ENCODE assay signal across 31 cellular contexts in the genomic region with DNA sequence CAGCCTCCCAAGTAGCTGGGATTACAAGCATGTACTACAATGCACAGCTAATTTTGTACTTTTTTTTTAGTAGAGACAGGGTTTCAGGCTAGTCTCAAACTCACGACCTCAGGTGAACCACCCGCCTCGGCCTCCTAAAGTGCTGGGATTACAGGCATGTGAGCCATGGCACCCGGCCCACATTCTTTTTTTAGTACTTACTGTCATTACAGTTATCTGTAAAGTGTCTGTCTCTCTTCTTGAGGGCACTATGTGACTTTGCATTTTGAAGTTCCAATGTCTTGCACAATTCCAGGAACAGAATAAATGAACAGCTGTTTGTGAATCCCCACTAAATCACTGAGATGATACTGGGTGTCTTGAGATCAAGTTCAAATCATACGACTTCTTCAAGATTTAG.
"Had no signal": no experiment of that assay in that cellular context is flagged by ENCODE, and none has a peak within 500 bp of the region (broad histone marks: within the 10 kb centered on the region; RNA-seq: fewer than 3 reads in every experiment).

No MANE protein-coding gene starts in this region.

- DNase-seq: activated CD4-positive, alpha-beta memory T cell treated with anti-CD3 and anti-CD28 coated beads, Interleukin-2, amount 10 ng/mL, durations not matched to agents 7 days and 5 days; activated CD4-positive, alpha-beta T cell treated with anti-CD3 and anti-CD28 coated beads for 1 hour; activated CD4-positive, alpha-beta T cell treated with anti-CD3 and anti-CD28 coated beads, Interleukin-2, amount 10 ng/mL, durations not matched to agents 7 days and 5 days; activated gamma-delta T cell treated with Interleukin-2 at 50 U/mL for 16 hours; activated naive CD4-positive, alpha-beta T cell treated with anti-CD3 and anti-CD28 coated beads, Interleukin-2, amount 50 U/mL, for 16 hours; activated T-cell treated with anti-CD3 and anti-CD28 coated beads, Interleukin-2, amount 50 U/mL, for 4 hours; amygdala; cerebellar nuclear complex; colonic mucosa; effector CD8-positive, alpha-beta T cell; hypothalamus; immature natural killer cell; kidney; lower lobe of right lung; mucosa of descending colon; posterior cingulate gyrus; sigmoid colon; stimulated activated CD4-positive, alpha-beta T cell treated with anti-CD3 and anti-CD28 coated beads, Interleukin-1b, Interleukin-23, amount 100 ng/mL, for 48 hours; stimulated activated CD4-positive, alpha-beta T cell treated with anti-CD3 and anti-CD28 coated beads, Interleukin-4, amount 100 ng/mL, for 4 hours; stimulated activated CD8-positive, alpha-beta memory T cell treated with anti-CD3 and anti-CD28 coated beads, Interleukin-4, amount 100 ng/mL, for 48 hours; stimulated activated naive CD8-positive, alpha-beta T cell treated with anti-CD3 and anti-CD28 coated beads, Interleukin-15, amount 100 ng/mL, for 72 hours; substantia nigra; T-helper 2 cell; thyroid gland had no signal

- H3K4me1 Mint-ChIP-seq: activated CD4-positive, alpha-beta memory T cell treated with anti-CD3 and anti-CD28 coated beads, Interleukin-2, amount 10 ng/mL, durations not matched to agents 7 days and 5 days; activated CD4-positive, alpha-beta T cell treated with anti-CD3 and anti-CD28 coated beads, Interleukin-2, amount 10 ng/mL, durations not matched to agents 7 days and 5 days; activated T-helper 17 cell treated with anti-CD3 and anti-CD28 coated beads, Interleukin-2, amount 50 U/mL, for 72 hours; immature natural killer cell; stimulated activated memory B cell treated with anti-CD40 and anti-IgM and Interleukin-4, amounts not matched to agents 10 μg/mL and 1 μg/mL and 100 μg/mL, for 72 hours; stimulated activated naive CD8-positive, alpha-beta T cell treated with anti-CD3 and anti-CD28 coated beads, Interleukin-15, amount 100 ng/mL, for 72 hours had no signal

- H3K4me3 ChIP-seq: breast epithelium, colonic mucosa, gastroesophageal sphincter, lower lobe of right lung, mucosa of descending colon, sigmoid colon, smooth muscle cell, thyroid gland had no signal

- H3K36me3 Mint-ChIP-seq: immature natural killer cell; natural killer cell treated with Interleukin-12 subunit alpha and Interleukin-12 subunit beta and Interleukin-15 and Interleukin-18, amount 100 ng/mL, for 72 hours; stimulated activated memory B cell treated with anti-CD40 and anti-IgM and Interleukin-4, amounts not matched to agents 10 μg/mL and 1 μg/mL and 100 μg/mL, for 72 hours; WTC11 had no signal

- H3K27me3 Mint-ChIP-seq: activated CD4-positive, alpha-beta memory T cell treated with anti-CD3 and anti-CD28 coated beads, Interleukin-2, amount 10 ng/mL, durations not matched to agents 7 days and 5 days; activated CD4-positive, alpha-beta T cell treated with anti-CD3 and anti-CD28 coated beads, Interleukin-2, amount 10 ng/mL, durations not matched to agents 7 days and 5 days; activated T-helper 17 cell treated with anti-CD3 and anti-CD28 coated beads, Interleukin-2, amount 50 U/mL, for 72 hours; natural killer cell treated with Interleukin-12 subunit alpha and Interleukin-12 subunit beta and Interleukin-15 and Interleukin-18, amount 100 ng/mL, for 72 hours; stimulated activated memory B cell treated with anti-CD40 and anti-IgM and Interleukin-4, amounts not matched to agents 10 μg/mL and 1 μg/mL and 100 μg/mL, for 72 hours; stimulated activated naive CD8-positive, alpha-beta T cell treated with anti-CD3 and anti-CD28 coated beads, Interleukin-15, amount 100 ng/mL, for 72 hours had no signal

- H3K27ac Mint-ChIP-seq: activated CD4-positive, alpha-beta memory T cell treated with anti-CD3 and anti-CD28 coated beads, Interleukin-2, amount 10 ng/mL, durations not matched to agents 7 days and 5 days; activated CD4-positive, alpha-beta T cell treated with anti-CD3 and anti-CD28 coated beads, Interleukin-2, amount 10 ng/mL, durations not matched to agents 7 days and 5 days; activated T-helper 17 cell treated with anti-CD3 and anti-CD28 coated beads, Interleukin-2, amount 50 U/mL, for 72 hours; immature natural killer cell; natural killer cell treated with Interleukin-12 subunit alpha and Interleukin-12 subunit beta and Interleukin-15 and Interleukin-18, amount 100 ng/mL, for 72 hours; stimulated activated memory B cell treated with anti-CD40 and anti-IgM and Interleukin-4, amounts not matched to agents 10 μg/mL and 1 μg/mL and 100 μg/mL, for 72 hours; stimulated activated naive CD8-positive, alpha-beta T cell treated with anti-CD3 and anti-CD28 coated beads, Interleukin-15, amount 100 ng/mL, for 72 hours; WTC11 had no signal

- H3K4me3 Mint-ChIP-seq: activated CD4-positive, alpha-beta memory T cell treated with anti-CD3 and anti-CD28 coated beads, Interleukin-2, amount 10 ng/mL, durations not matched to agents 7 days and 5 days; activated CD4-positive, alpha-beta T cell treated with anti-CD3 and anti-CD28 coated beads, Interleukin-2, amount 10 ng/mL, durations not matched to agents 7 days and 5 days; activated T-cell treated with anti-CD3 and anti-CD28 coated beads, Interleukin-2, amount 50 U/mL, for 4 hours; activated T-helper 17 cell treated with anti-CD3 and anti-CD28 coated beads, Interleukin-2, amount 50 U/mL, for 72 hours; immature natural killer cell; natural killer cell treated with Interleukin-12 subunit alpha and Interleukin-12 subunit beta and Interleukin-15 and Interleukin-18, amount 100 ng/mL, for 72 hours; stimulated activated memory B cell treated with anti-CD40 and anti-IgM and Interleukin-4, amounts not matched to agents 10 μg/mL and 1 μg/mL and 100 μg/mL, for 72 hours; stimulated activated naive CD8-positive, alpha-beta T cell treated with anti-CD3 and anti-CD28 coated beads, Interleukin-15, amount 100 ng/mL, for 72 hours; WTC11 had no signal

- ATAC-seq: activated T-cell treated with anti-CD3 and anti-CD28 coated beads, Interleukin-2, amount 50 U/mL, for 4 hours; activated T-helper 17 cell treated with anti-CD3 and anti-CD28 coated beads, Interleukin-2, amount 50 U/mL, for 72 hours; gastroesophageal sphincter; mucosa of descending colon; natural killer cell treated with Interleukin-12 subunit alpha and Interleukin-12 subunit beta and Interleukin-15 and Interleukin-18, amount 100 ng/mL, for 72 hours; stimulated activated memory B cell treated with anti-CD40 and anti-IgM and Interleukin-4, amounts not matched to agents 10 μg/mL and 1 μg/mL and 100 μg/mL, for 72 hours; stimulated activated naive CD8-positive, alpha-beta T cell treated with anti-CD3 and anti-CD28 coated beads, Interleukin-15, amount 100 ng/mL, for 72 hours; WTC11 had no signal
